In genomic region chr5:72658767-72659540, GRCh38 we compare ENCODE assay signal across 28 cellular contexts.
DNase-seq lines count a peak whose midpoint lies in the region; ATAC-seq and TF ChIP-seq lines count a peak whose summit lies in the region.
"Had no signal": no experiment of that assay in that cellular context is flagged by ENCODE, and none has a peak within 500 bp of the region (broad histone marks: within the 10 kb centered on the region; RNA-seq: fewer than 3 reads in every experiment).

No MANE protein-coding gene starts in this region.

- no peak for ATAC-seq in stimulated activated naive B cell treated with anti-CD40 and anti-IgM and Interleukin-4, amounts not matched to agents 10 μg/mL and 1 μg/mL and 100 μg/mL, for 72 hours (replicated peaks)
- ATAC-seq: GM12878, upper lobe of right lung had no signal

- CTCF ChIA-PET in PC-9 (lab: Charles Lee), result no interaction called here

- peak overlapping the region; percentile 55 for H3K4me2 ChIP-seq in PC-9

- H3K4me1 Mint-ChIP-seq in stimulated activated naive B cell treated with anti-CD40 and anti-IgM and Interleukin-4, amounts not matched to agents 10 μg/mL and 1 μg/mL and 100 μg/mL, for 72 hours, result no peaks in the 10 kb centered on the region
- H3K4me1 Mint-ChIP-seq: activated B cell treated with CpG ODN at 0.5 μM for 24 hours; activated CD4-positive, alpha-beta T cell treated with anti-CD3 and anti-CD28 coated beads, Interleukin-2, amount 10 ng/mL, durations not matched to agents 7 days and 5 days; immature natural killer cell; memory B cell had no signal

- H3K36me3 Mint-ChIP-seq in stimulated activated naive B cell treated with anti-CD40 and anti-IgM and Interleukin-4, amounts not matched to agents 10 μg/mL and 1 μg/mL and 100 μg/mL, for 72 hours, result no peaks in the 10 kb centered on the region
- H3K36me3 Mint-ChIP-seq: immature natural killer cell, memory B cell had no signal

- DNase-seq in GM04503 (ENCODE audit: low read depth) (peak; percentile 40), PC-9 (no peak), fibroblast of peridontal ligament (ENCODE audit: extremely low read depth) (peak; percentile 51), DMS79 treated with DMSO at 0.1 percent for 48 hours (lab: John Stamatoyannopoulos, UW) (no peak)
- DNase-seq in stimulated activated naive B cell treated with anti-CD40 and anti-IgM and Interleukin-4, amounts not matched to agents 10 μg/mL and 1 μg/mL and 100 μg/mL, for 72 hours, result no peak
- no peak for DNase-seq in activated effector memory CD4-positive, alpha-beta T cell treated with anti-CD3 and anti-CD28 coated beads, Interleukin-2, amount 50 U/mL, for 16 hours
- DNase-seq: activated B cell treated with CpG ODN at 0.5 μM for 24 hours; activated CD4-positive, alpha-beta T cell treated with anti-CD3 and anti-CD28 coated beads, Interleukin-2, amount 10 ng/mL, durations not matched to agents 7 days and 5 days; activated gamma-delta T cell; activated T-cell treated with anti-CD3 and anti-CD28 coated beads, Interleukin-2, amount 50 U/mL, for 24 hours; brain microvascular endothelial cell; DND-41; esophagus squamous epithelium; immature natural killer cell; NCI-H146; NCI-H774; ovary; retina; small intestine; stimulated activated naive CD4-positive, alpha-beta T cell treated with Interleukin-2 at 50 U/mL for 16 hours; T-helper 1 cell; upper lobe of right lung had no signal

- H3K9me3 Mint-ChIP-seq in stimulated activated naive B cell treated with anti-CD40 and anti-IgM and Interleukin-4, amounts not matched to agents 10 μg/mL and 1 μg/mL and 100 μg/mL, for 72 hours, result no peaks in the 10 kb centered on the region
- H3K9me3 Mint-ChIP-seq: activated B cell treated with CpG ODN at 0.5 μM for 24 hours; activated CD4-positive, alpha-beta T cell treated with anti-CD3 and anti-CD28 coated beads, Interleukin-2, amount 10 ng/mL, durations not matched to agents 7 days and 5 days; activated T-cell treated with anti-CD3 and anti-CD28 coated beads, Interleukin-2, amount 50 U/mL, for 24 hours; memory B cell; neural crest cell had no signal

- no peaks in the 10 kb centered on the region for H3K36me3 ChIP-seq in PC-9 (ENCODE audit: low read depth)
- no peaks in the 10 kb centered on the region for H3K36me3 ChIP-seq in skeletal muscle tissue (ENCODE audit: control insufficient read depth in 3 of 3, insufficient read depth in 3 of 3, low read length in 3 of 3)
- H3K36me3 ChIP-seq: brain microvascular endothelial cell, esophagus squamous epithelium, ovary, suprapubic skin, upper lobe of right lung had no signal

- H3K27me3 ChIP-seq in PC-9 (ENCODE audit: insufficient read depth, low read depth) (no peaks in the 10 kb centered on the region), skeletal muscle tissue (ENCODE audit: control insufficient read depth in 3 of 3, insufficient read depth in 3 of 3, low read length in 3 of 3) (no peaks in the 10 kb centered on the region)
- H3K27me3 ChIP-seq: brain microvascular endothelial cell, ovary, suprapubic skin, upper lobe of right lung had no signal

- no peaks in the 10 kb centered on the region for H4K20me1 ChIP-seq in PC-9 (ENCODE audit: insufficient read depth)

- H3K9ac ChIP-seq in skeletal muscle tissue (ENCODE audit: low read depth in 1 of 3, low read length in 3 of 3), result no peak overlapping the region

- no peak overlapping the region for H3K27ac Mint-ChIP-seq in stimulated activated naive B cell treated with anti-CD40 and anti-IgM and Interleukin-4, amounts not matched to agents 10 μg/mL and 1 μg/mL and 100 μg/mL, for 72 hours
- H3K27ac Mint-ChIP-seq: activated B cell treated with CpG ODN at 0.5 μM for 24 hours; activated CD4-positive, alpha-beta T cell treated with anti-CD3 and anti-CD28 coated beads, Interleukin-2, amount 10 ng/mL, durations not matched to agents 7 days and 5 days; activated T-cell treated with anti-CD3 and anti-CD28 coated beads, Interleukin-2, amount 50 U/mL, for 24 hours; immature natural killer cell; memory B cell had no signal

- TF ChIP-seq CTCF in PC-9 (conservative IDR thresholded peaks at IDR 0.05), result no peak

- H3K27ac ChIP-seq in PC-9, result no peak overlapping the region
- H3K27ac ChIP-seq in skeletal muscle tissue (ENCODE audit: low read depth, low read length), result peak overlapping the region; percentile 59
- H3K27ac ChIP-seq: brain microvascular endothelial cell, esophagus squamous epithelium, ovary, SK-N-MC, suprapubic skin, upper lobe of right lung had no signal

- H3K79me2 ChIP-seq in PC-9 (ENCODE audit: low read depth), result no peaks in the 10 kb centered on the region

- no peak overlapping the region for H2AFZ ChIP-seq in PC-9

- H3K27me3 Mint-ChIP-seq in stimulated activated naive B cell treated with anti-CD40 and anti-IgM and Interleukin-4, amounts not matched to agents 10 μg/mL and 1 μg/mL and 100 μg/mL, for 72 hours, result peaks cover 5 to 8% of the 10 kb centered on the region in 2 donors
- H3K27me3 Mint-ChIP-seq: activated CD4-positive, alpha-beta T cell treated with anti-CD3 and anti-CD28 coated beads, Interleukin-2, amount 10 ng/mL, durations not matched to agents 7 days and 5 days had no signal

- intact Hi-C loops in PC-9 (cut with micrococcal nuclease; ENCODE audit: unreplicated experiment), result loop anchor here (2.0 kb wide), 1 partner anchor 48 kb away; no protein-coding TSS in a partner anchor

- no peak overlapping the region for H3K4me3 Mint-ChIP-seq in stimulated activated naive B cell treated with anti-CD40 and anti-IgM and Interleukin-4, amounts not matched to agents 10 μg/mL and 1 μg/mL and 100 μg/mL, for 72 hours
- H3K4me3 Mint-ChIP-seq: activated B cell treated with CpG ODN at 0.5 μM for 24 hours; activated CD4-positive, alpha-beta T cell treated with anti-CD3 and anti-CD28 coated beads, Interleukin-2, amount 10 ng/mL, durations not matched to agents 7 days and 5 days; activated T-cell treated with anti-CD3 and anti-CD28 coated beads, Interleukin-2, amount 50 U/mL, for 24 hours; immature natural killer cell; memory B cell; neural crest cell had no signal

- no TSS peak for BruUV-seq in PC-9 (replicated peaks; lab: Mats Ljungman, UMichigan)

- H3K4me3 ChIP-seq in PC-9 (no peak overlapping the region), skeletal muscle tissue (ENCODE audit: low read length in 3 of 3) (no peak overlapping the region)
- H3K4me3 ChIP-seq: esophagus squamous epithelium, GM12878, ovary, SK-N-MC, suprapubic skin, upper lobe of right lung had no signal

- H3F3A ChIP-seq in PC-9 (ENCODE audit: insufficient read depth, low read depth), result 0 out of 2 replicates have a peak, but pooled peaks cover 6% of the 10 kb centered on the region

- no peaks in the 10 kb centered on the region for H3K9me2 ChIP-seq in PC-9 (ENCODE audit: insufficient read depth)

- H3K9me3 ChIP-seq in PC-9 (ENCODE audit: insufficient read depth, low read depth), result no peaks in the 10 kb centered on the region
- H3K9me3 ChIP-seq in skeletal muscle tissue (ENCODE audit: control insufficient read depth in 3 of 3, low read length in 3 of 3), result no peaks in the 10 kb centered on the region
- H3K9me3 ChIP-seq: esophagus squamous epithelium, ovary, suprapubic skin, upper lobe of right lung had no signal

- H3K4me1 ChIP-seq in PC-9 (replicated peaks; ENCODE audit: insufficient read depth) (peaks cover 19% of the 10 kb centered on the region), skeletal muscle tissue (ENCODE audit: control insufficient read depth in 3 of 3, insufficient read depth in 3 of 3, low read length in 3 of 3) (peaks cover 15 to 30% (median 28%) of the 10 kb centered on the region in 3 donors)
- H3K4me1 ChIP-seq: esophagus squamous epithelium, upper lobe of right lung had no signal

- POLR2A ChIA-PET in PC-9 (lab: Charles Lee; ENCODE audit: unreplicated experiment), result no interaction called here

Comparison
In these comparisons a context has a peak if more than half of its experiments do, and no peak if none do; other contexts are left out.
1. DNase-seq: peak in GM04503 (single experiment) and fibroblast of peridontal ligament (single experiment); none in PC-9 (0 of 2), DMS79 treated with DMSO at 0.1 percent for 48 hours (single experiment), stimulated activated naive B cell treated with anti-CD40 and anti-IgM and Interleukin-4, amounts not matched to agents 10 μg/mL and 1 μg/mL and 100 μg/mL, for 72 hours (single experiment) and activated effector memory CD4-positive, alpha-beta T cell treated with anti-CD3 and anti-CD28 coated beads, Interleukin-2, amount 50 U/mL, for 16 hours (single experiment).